Comparison of ENCODE assay signal across 2 cellular contexts in the genomic region with DNA sequence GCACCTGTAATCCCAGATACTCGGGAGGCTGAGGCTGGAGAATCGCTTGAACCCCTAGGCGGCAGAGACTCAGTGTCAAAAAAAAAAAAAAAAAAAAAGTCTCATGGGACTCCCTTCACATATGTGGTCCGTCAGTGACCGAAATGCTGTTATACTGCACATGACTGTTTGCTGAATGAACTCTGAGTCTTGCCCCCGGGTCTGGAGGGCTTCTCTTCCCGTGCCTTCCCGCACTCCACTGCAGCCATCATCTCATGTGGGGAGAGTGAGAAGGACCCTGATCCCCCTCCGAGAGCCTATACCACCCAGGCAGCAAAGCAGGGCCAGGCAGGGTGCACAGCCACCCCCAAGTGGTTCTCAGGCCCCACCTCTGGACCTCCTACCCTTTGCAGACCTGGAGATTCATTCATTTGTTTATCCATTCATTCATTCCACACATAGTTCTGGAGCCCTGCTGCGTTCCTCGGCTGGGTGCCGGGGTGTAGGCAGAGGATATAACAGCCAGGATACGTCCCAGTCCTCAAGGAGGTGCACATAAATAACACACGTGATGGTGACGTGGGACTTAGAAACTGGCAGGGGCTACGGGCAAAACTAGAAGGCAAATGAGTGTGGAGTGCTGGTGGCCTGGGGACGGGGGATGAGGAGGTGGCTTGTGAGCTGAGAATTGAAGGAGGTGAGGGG.
A peak's percentile ranks its signal among the peaks of the same experiment; 100 is the strongest.
TF ChIP-seq lines count a peak whose summit lies in the region.

No MANE protein-coding gene starts in this region.

TF ChIP-seq in HEK293, 187 proteins besides CTCF, POLR2A, EP300 and RAD21 (continues in another document):
- TF ChIP-seq ZFP3 (tag by site-specific recombination; IDR thresholded peaks at IDR 0.05; ENCODE audit: low read depth) (no peak), ZNF670 (tag by site-specific recombination; IDR thresholded peaks at IDR 0.05; ENCODE audit: low read depth) (no peak), ZNF624 (tag by site-specific recombination; IDR thresholded peaks at IDR 0.05) (no peak), ZNF175 (tag by site-specific recombination; IDR thresholded peaks at IDR 0.05) (no peak), ZNF24 (tag by site-specific recombination; IDR thresholded peaks at IDR 0.05) (peak; percentile 59; the same call in 1 of the 2 replicates), ZNF335 (tag by site-specific recombination; conservative IDR thresholded peaks at IDR 0.05) (no peak), ZNF792 (tag by site-specific recombination; IDR thresholded peaks at IDR 0.05) (no peak), KLF10 (tag by site-specific recombination; IDR thresholded peaks at IDR 0.05) (no peak), ZNF623 (tag by site-specific recombination; IDR thresholded peaks at IDR 0.05) (no peak), ZNF768 (tag by site-specific recombination; IDR thresholded peaks at IDR 0.05) (no peak), ZNF658 (tag by site-specific recombination; IDR thresholded peaks at IDR 0.05) (no peak), SETDB1 (IDR thresholded peaks at IDR 0.05; ENCODE audit: insufficient read length, low read length) (no peak), ZNF274 (IDR thresholded peaks at IDR 0.05; ENCODE audit: low read length) (no peak), ZNF274 (tag by site-specific recombination; IDR thresholded peaks at IDR 0.05; ENCODE audit: borderline replicate concordance) (no peak), ZNF114 (tag by site-specific recombination; IDR thresholded peaks at IDR 0.05) (no peak), ZNF544 (tag by site-specific recombination; IDR thresholded peaks at IDR 0.05) (no peak), SP2 (tag by site-specific recombination; IDR thresholded peaks at IDR 0.05) (peak; percentile 25; the same call in 1 of the 2 replicates), HOXA7 (CRISPR knock-in tag; IDR thresholded peaks at IDR 0.05; ENCODE audit: borderline replicate concordance) (no peak)
- TF ChIP-seq, protein P1, sequence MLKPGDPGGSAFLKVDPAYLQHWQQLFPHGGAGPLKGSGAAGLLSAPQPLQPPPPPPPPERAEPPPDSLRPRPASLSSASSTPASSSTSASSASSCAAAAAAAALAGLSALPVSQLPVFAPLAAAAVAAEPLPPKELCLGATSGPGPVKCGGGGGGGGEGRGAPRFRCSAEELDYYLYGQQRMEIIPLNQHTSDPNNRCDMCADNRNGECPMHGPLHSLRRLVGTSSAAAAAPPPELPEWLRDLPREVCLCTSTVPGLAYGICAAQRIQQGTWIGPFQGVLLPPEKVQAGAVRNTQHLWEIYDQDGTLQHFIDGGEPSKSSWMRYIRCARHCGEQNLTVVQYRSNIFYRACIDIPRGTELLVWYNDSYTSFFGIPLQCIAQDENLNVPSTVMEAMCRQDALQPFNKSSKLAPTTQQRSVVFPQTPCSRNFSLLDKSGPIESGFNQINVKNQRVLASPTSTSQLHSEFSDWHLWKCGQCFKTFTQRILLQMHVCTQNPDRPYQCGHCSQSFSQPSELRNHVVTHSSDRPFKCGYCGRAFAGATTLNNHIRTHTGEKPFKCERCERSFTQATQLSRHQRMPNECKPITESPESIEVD (tag by site-specific recombination; IDR thresholded peaks at IDR 0.05) = no peak
- TF ChIP-seq, protein P2, sequence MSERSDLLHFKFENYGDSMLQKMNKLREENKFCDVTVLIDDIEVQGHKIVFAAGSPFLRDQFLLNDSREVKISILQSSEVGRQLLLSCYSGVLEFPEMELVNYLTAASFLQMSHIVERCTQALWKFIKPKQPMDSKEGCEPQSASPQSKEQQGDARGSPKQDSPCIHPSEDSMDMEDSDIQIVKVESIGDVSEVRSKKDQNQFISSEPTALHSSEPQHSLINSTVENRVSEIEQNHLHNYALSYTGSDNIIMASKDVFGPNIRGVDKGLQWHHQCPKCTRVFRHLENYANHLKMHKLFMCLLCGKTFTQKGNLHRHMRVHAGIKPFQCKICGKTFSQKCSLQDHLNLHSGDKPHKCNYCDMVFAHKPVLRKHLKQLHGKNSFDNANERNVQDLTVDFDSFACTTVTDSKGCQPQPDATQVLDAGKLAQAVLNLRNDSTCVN (tag by site-specific recombination; optimal IDR thresholded peaks at IDR 0.05) = no peak
- TF ChIP-seq, protein P3, sequence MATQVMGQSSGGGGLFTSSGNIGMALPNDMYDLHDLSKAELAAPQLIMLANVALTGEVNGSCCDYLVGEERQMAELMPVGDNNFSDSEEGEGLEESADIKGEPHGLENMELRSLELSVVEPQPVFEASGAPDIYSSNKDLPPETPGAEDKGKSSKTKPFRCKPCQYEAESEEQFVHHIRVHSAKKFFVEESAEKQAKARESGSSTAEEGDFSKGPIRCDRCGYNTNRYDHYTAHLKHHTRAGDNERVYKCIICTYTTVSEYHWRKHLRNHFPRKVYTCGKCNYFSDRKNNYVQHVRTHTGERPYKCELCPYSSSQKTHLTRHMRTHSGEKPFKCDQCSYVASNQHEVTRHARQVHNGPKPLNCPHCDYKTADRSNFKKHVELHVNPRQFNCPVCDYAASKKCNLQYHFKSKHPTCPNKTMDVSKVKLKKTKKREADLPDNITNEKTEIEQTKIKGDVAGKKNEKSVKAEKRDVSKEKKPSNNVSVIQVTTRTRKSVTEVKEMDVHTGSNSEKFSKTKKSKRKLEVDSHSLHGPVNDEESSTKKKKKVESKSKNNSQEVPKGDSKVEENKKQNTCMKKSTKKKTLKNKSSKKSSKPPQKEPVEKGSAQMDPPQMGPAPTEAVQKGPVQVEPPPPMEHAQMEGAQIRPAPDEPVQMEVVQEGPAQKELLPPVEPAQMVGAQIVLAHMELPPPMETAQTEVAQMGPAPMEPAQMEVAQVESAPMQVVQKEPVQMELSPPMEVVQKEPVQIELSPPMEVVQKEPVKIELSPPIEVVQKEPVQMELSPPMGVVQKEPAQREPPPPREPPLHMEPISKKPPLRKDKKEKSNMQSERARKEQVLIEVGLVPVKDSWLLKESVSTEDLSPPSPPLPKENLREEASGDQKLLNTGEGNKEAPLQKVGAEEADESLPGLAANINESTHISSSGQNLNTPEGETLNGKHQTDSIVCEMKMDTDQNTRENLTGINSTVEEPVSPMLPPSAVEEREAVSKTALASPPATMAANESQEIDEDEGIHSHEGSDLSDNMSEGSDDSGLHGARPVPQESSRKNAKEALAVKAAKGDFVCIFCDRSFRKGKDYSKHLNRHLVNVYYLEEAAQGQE (tag by site-specific recombination; IDR thresholded peaks at IDR 0.05) = no peak
- TF ChIP-seq, protein P4, sequence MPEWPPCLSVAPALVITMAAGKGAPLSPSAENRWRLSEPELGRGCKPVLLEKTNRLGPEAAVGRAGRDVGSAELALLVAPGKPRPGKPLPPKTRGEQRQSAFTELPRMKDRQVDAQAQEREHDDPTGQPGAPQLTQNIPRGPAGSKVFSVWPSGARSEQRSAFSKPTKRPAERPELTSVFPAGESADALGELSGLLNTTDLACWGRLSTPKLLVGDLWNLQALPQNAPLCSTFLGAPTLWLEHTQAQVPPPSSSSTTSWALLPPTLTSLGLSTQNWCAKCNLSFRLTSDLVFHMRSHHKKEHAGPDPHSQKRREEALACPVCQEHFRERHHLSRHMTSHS (tag by site-specific recombination; IDR thresholded peaks at IDR 0.05) = no peak

TF ChIP-seq in H1, 55 proteins besides CTCF, POLR2A, EP300 and RAD21:
- TF ChIP-seq PHF8 (conservative IDR thresholded peaks at IDR 0.05; ENCODE audit: low read depth, low read length) = no peak
- TF ChIP-seq MAFK (IDR thresholded peaks at IDR 0.05; ENCODE audit: low read depth, low read length) = no peak
- TF ChIP-seq CBX5 (IDR thresholded peaks at IDR 0.05; ENCODE audit: low read depth, low read length) = no peak
- TF ChIP-seq ZNF274 (IDR thresholded peaks at IDR 0.05; ENCODE audit: borderline replicate concordance, extremely low read depth, low read length) = no peak
- no peak for TF ChIP-seq CEBPB (IDR thresholded peaks at IDR 0.05; ENCODE audit: low read depth, low read length)
- no peak for TF ChIP-seq FOSL1 (IDR thresholded peaks at IDR 0.05; ENCODE audit: insufficient read depth, low read depth, low read length)
- TF ChIP-seq CBX8 (IDR thresholded peaks at IDR 0.05; ENCODE audit: borderline replicate concordance, low read depth, low read length) = no peak
- no peak for TF ChIP-seq JUND (IDR thresholded peaks at IDR 0.05; ENCODE audit: low read length)
- no peak for TF ChIP-seq CHD1 (IDR thresholded peaks at IDR 0.05; ENCODE audit: low read depth, low read length)
- TF ChIP-seq KDM5A (IDR thresholded peaks at IDR 0.05; ENCODE audit: low read length) = no peak
